Comparison of ENCODE assay signal across 11 cellular contexts in the genomic region with DNA sequence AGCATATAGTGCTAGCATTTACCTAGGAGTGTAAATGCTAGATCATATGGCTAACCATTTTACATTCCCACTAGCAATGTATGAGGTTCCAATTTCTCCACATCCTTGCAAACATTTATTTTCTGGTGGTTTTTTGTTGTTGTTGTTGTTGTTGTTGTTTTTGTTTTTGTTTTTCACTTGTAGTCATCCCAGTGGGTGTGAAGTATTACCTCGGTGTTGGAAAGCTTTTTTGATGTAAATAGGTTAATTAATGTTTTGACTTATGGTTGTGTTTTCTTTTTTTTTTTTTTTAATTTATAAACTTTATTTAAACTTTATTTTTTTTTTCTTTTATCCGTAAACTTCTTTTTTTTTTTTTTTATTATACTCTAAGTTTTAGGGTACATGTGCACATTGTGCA. TPM values are rescaled to one million over a fixed set of nuclear protein-coding genes. Genes with fewer than 3 reads are reported as not detected.
"Had no signal": no experiment of that assay in that cellular context is flagged by ENCODE, and none has a peak within 500 bp of the region (broad histone marks: within the 10 kb centered on the region; RNA-seq: fewer than 3 reads in every experiment).

No MANE protein-coding gene starts in this region.

- H3K9ac ChIP-seq: KMS-11 had no signal

- H3K4me2 ChIP-seq: GM23338, KMS-11 had no signal

- H3K4me3 ChIP-seq: GM23338 had no signal

- ATAC-seq: GM23338 had no signal

- H2AFZ ChIP-seq: GM23338 had no signal

- FAIRE-seq: H1 had no signal

- DNase-seq: H9, HCEC 1CT, IMR-90, Karpas-422, KBM-7 had no signal

- H3K27ac ChIP-seq: HL-60, KMS-11 had no signal

RNA-seq across cellular contexts. Expression of gene TSGA13, which starts 15.3 kb away (rescaled TPM):
- total RNA-seq: GM23338, H1, H9, HT1080, IMR-90, LHCN-M2 had no signal
- polyA plus RNA-seq: GM23338, H1, IMR-90 had no signal

RNA-seq across cellular contexts. Expression of gene KLF14, which starts 32.4 kb away (rescaled TPM):
- total RNA-seq: GM23338, H1, H9, IMR-90, LHCN-M2 had no signal
- polyA plus RNA-seq: GM23338 had no signal
